ENCODE assay signal across 14 cellular contexts in the genomic region with DNA sequence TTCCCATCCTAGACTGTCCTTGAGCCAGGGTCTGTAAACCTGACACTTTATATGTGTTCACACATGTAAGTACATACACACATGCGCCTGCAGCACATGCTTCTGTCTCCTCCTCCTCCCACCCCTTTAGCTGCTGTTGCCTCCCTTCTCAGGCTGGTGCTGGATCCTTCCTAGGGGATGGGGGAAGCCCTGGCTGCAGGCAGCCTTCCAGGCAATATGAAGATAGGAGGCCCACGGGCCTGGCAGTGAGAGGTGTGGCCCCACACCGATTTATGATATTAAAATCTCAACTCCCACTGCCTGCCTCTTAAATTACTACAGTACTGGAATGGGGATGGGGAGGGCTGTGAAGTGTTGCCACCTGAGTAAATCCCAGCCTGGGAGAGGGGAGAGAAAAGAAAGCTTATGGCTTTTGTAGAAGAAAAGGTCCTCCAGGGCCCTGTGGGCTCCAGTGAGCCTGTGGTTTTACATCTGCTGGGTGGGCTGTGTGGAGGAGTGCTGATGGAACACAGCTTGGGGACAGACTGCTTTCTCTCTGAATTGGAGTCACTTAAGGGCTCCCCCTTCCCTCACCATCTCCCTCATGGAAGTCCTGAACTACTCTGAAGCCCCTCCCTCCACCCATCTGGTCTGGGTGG. TPM values are rescaled to one million over a fixed set of nuclear protein-coding genes. Genes with fewer than 3 reads are reported as not detected.
DNase-seq lines count a peak whose midpoint lies in the region; ATAC-seq and TF ChIP-seq lines count a peak whose summit lies in the region.
"Had no signal": no experiment of that assay in that cellular context is flagged by ENCODE, and none has a peak within 500 bp of the region (broad histone marks: within the 10 kb centered on the region; RNA-seq: fewer than 3 reads in every experiment).

No MANE protein-coding gene starts in this region.

- H3K9me2 ChIP-seq in SK-N-SH: no peaks in the 10 kb centered on the region

- no peaks in the 10 kb centered on the region for H4K20me1 ChIP-seq in SK-N-SH (ENCODE audit: insufficient read depth)

- intact Hi-C loops in spleen (cut with DNase I; ENCODE audit: low total_unique reads): no loop called here

- H3K36me3 ChIP-seq in SK-N-SH (replicated peaks in 1 of 2; ENCODE audit: control insufficient read depth in 1 of 2, insufficient read depth in 2 of 2, low read length in 1 of 2) (peaks cover 23 to 44% of the 10 kb centered on the region in 2 experiments), iPS-15b (ENCODE audit: control insufficient read depth, insufficient read depth, low read length) (peaks cover 12% of the 10 kb centered on the region), spleen (peaks cover 3 to 59% (median 47%) of the 10 kb centered on the region in 6 donors)

- H3K9me3 ChIP-seq in SK-N-SH (no peaks in the 10 kb centered on the region), iPS-15b (ENCODE audit: control insufficient read depth, insufficient read depth, low read length) (no peaks in the 10 kb centered on the region), spleen (no peaks in the 10 kb centered on the region)
- H3K9me3 ChIP-seq: neutrophil, stomach had no signal

- TF ChIP-seq POLR2A in spleen (IDR thresholded peaks at IDR 0.05): no peak

- no peak for ATAC-seq in SK-N-SH treated with all-trans-retinoic acid at 6 μM for 48 hours
- no peak for ATAC-seq in T-cell (replicated peaks in 1 of 4)
- no peak for ATAC-seq in HG03159 (IDR thresholded peaks at IDR 0.05; ENCODE audit: unreplicated experiment)

- H3K36me3 Mint-ChIP-seq in T-cell: peaks cover 38% of the 10 kb centered on the region

- H3K4me3 Mint-ChIP-seq in T-cell: peak overlapping the region in 2 of 3 donors; percentile 17 to 47
- H3K4me3 Mint-ChIP-seq: activated naive CD8-positive, alpha-beta T cell; central memory CD8-positive, alpha-beta T cell had no signal

- H3K27ac Mint-ChIP-seq in T-cell: peak overlapping the region in 1 of 2 donors; percentile 43
- H3K27ac Mint-ChIP-seq: activated naive CD8-positive, alpha-beta T cell had no signal

- peak overlapping the region; percentile 98 for H3K4me2 ChIP-seq in SK-N-SH

- no peak for TF ChIP-seq EP300 in SK-N-SH (IDR thresholded peaks at IDR 0.05; ENCODE audit: borderline replicate concordance in 1 of 2, low read depth in 1 of 2, low read length in 1 of 2)

- H3K9ac ChIP-seq in SK-N-SH (no peak overlapping the region), iPS-15b (ENCODE audit: low read depth, low read length) (no peak overlapping the region)

- CTCF ChIA-PET in SK-N-SH (lab: Yijun Ruan, JAX) (interaction anchor here (1.0 to 3.7 kb wide), 2 partner anchors 16 kb away, joined by 4 to 18 read pairs; no protein-coding TSS in a partner anchor), T-cell (lab: Charles Lee) (no interaction called here)

- peaks cover 28 to 35% (median 31%) of the 10 kb centered on the region in 3 donors for H3K4me1 Mint-ChIP-seq in T-cell

- no peaks in the 10 kb centered on the region for H3K9me3 Mint-ChIP-seq in T-cell
- H3K9me3 Mint-ChIP-seq: central memory CD8-positive, alpha-beta T cell had no signal

- H3K27me3 ChIP-seq in SK-N-SH (ENCODE audit: insufficient read depth): no peaks in the 10 kb centered on the region
- peaks cover 29% of the 10 kb centered on the region for H3K27me3 ChIP-seq in iPS-15b (ENCODE audit: control insufficient read depth, insufficient read depth, low read length)
- peaks cover 0 to 48% (median 42%) of the 10 kb centered on the region in 7 donors for H3K27me3 ChIP-seq in spleen (replicated peaks in 1 of 7)

- POLR2A ChIA-PET in SK-N-SH (lab: Yijun Ruan, JAX): no interaction called here
- POLR2A ChIA-PET in T-cell (lab: Charles Lee): no interaction called here

- H3F3A ChIP-seq in SK-N-SH (replicated peaks; ENCODE audit: insufficient read depth): peaks cover 22% of the 10 kb centered on the region

- no peak for TF ChIP-seq CTCF in SK-N-SH (IDR thresholded peaks at IDR 0.05)
- no peak for TF ChIP-seq CTCF in spleen (IDR thresholded peaks at IDR 0.05 in 8 of 11, conservative IDR thresholded peaks at IDR 0.05 in 3 of 11)

- H3K27me3 Mint-ChIP-seq in T-cell: peaks cover 29 to 39% of the 10 kb centered on the region in 2 donors

- whole genome bisulfite sequencing in SK-N-SH (ENCODE audit: low lambda C conversion rate): 81% methylated on average over 3 of the region's 3 CpGs
- WGBS in spleen, 5 donors: 71 to 91% (median 79%) methylated on average over 3 of the region's 3 CpGs

- no peak overlapping the region for H2AFZ ChIP-seq in SK-N-SH (ENCODE audit: low read depth)

- peaks cover 14 to 24% of the 10 kb centered on the region in 2 experiments; a peak in 3 of 4 replicates for H3K4me1 ChIP-seq in SK-N-SH (ENCODE audit: control insufficient read depth in 1 of 2, insufficient read depth in 2 of 2, low read depth in 1 of 2, low read length in 1 of 2)
- H3K4me1 ChIP-seq in iPS-15b (ENCODE audit: control insufficient read depth, insufficient read depth, low read length): peaks cover 9% of the 10 kb centered on the region
- peaks cover 8 to 62% (median 36%) of the 10 kb centered on the region in 6 donors for H3K4me1 ChIP-seq in spleen

- H3K27ac ChIP-seq in SK-N-SH (ENCODE audit: low read depth in 2 of 2, low read length in 1 of 2): no peak overlapping the region
- H3K27ac ChIP-seq in spleen: no peak overlapping the region
- H3K27ac ChIP-seq: neutrophil had no signal

- no peak overlapping the region; a peak in 1 of 4 replicates for H3K4me3 ChIP-seq in SK-N-SH (ENCODE audit: low read depth in 2 of 2, low read length in 1 of 2)
- peak overlapping the region; percentile 77 for H3K4me3 ChIP-seq in iPS-15b (ENCODE audit: low read depth, low read length)
- H3K4me3 ChIP-seq in spleen: no peak overlapping the region

- TF ChIP-seq RAD21 in SK-N-SH (IDR thresholded peaks at IDR 0.05; ENCODE audit: low read length): no peak

- peaks cover 53% of the 10 kb centered on the region for H3K79me2 ChIP-seq in SK-N-SH (ENCODE audit: insufficient read depth)

- DNase-seq in SK-N-SH (no peak), T-cell (no peak), spleen (peak; percentile 18), HuH-7 (ENCODE audit: low spot score) (no peak), GF-D8 (lab: John Stamatoyannopoulos, UW) (no peak)
- DNase-seq: activated CD8-positive, alpha-beta memory T cell treated with anti-CD3 and anti-CD28 coated beads, Interleukin-2, amount 50 U/mL, for 4 hours had no signal

TF ChIP-seq in SK-N-SH, 30 proteins besides CTCF, POLR2A, EP300 and RAD21 (continues in another document):
- TF ChIP-seq, protein P1, sequence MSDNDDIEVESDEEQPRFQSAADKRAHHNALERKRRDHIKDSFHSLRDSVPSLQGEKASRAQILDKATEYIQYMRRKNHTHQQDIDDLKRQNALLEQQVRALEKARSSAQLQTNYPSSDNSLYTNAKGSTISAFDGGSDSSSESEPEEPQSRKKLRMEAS (IDR thresholded peaks at IDR 0.05; ENCODE audit: low read depth): no peak
- no peak for TF ChIP-seq MXI1 (IDR thresholded peaks at IDR 0.05; ENCODE audit: low read depth, low read length)

TF ChIP-seq in SK-N-SH treated with all-trans-retinoic acid at 6 μM for 48 hours, 23 proteins besides CTCF, POLR2A, EP300 and RAD21 (continues in another document):
- TF ChIP-seq TOX (CRISPR knock-in tag; IDR thresholded peaks at IDR 0.05; ENCODE audit: borderline replicate concordance) (no peak), ZC3H10 (CRISPR knock-in tag; IDR thresholded peaks at IDR 0.05) (no peak), RARB (CRISPR knock-in tag; IDR thresholded peaks at IDR 0.05) (no peak), SNAI2 (CRISPR knock-in tag; IDR thresholded peaks at IDR 0.05) (no peak), ZNF565 (CRISPR knock-in tag; conservative IDR thresholded peaks at IDR 0.05; ENCODE audit: low read depth) (no peak)
- TF ChIP-seq, protein P2, sequence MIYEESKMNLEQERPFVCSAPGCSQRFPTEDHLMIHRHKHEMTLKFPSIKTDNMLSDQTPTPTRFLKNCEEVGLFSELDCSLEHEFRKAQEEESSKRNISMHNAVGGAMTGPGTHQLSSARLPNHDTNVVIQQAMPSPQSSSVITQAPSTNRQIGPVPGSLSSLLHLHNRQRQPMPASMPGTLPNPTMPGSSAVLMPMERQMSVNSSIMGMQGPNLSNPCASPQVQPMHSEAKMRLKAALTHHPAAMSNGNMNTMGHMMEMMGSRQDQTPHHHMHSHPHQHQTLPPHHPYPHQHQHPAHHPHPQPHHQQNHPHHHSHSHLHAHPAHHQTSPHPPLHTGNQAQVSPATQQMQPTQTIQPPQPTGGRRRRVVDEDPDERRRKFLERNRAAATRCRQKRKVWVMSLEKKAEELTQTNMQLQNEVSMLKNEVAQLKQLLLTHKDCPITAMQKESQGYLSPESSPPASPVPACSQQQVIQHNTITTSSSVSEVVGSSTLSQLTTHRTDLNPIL (CRISPR knock-in tag; IDR thresholded peaks at IDR 0.05; ENCODE audit: low read depth): no peak

RNA-seq across cellular contexts. Expression of a gene that starts 1.0 kb away (rescaled TPM):
- polyA plus RNA-seq in SK-N-SH (2012; rRNA removed) (8.7 and 12.5 TPM in 2 replicates), spleen (under 1 TPM in 2 of 3 donors, not detected in 1; 0.04 to 0.06 TPM)
- 4.5 and 6.2 TPM in 2 replicates for polyA plus RNA-seq in SK-N-SH (2012; cell fraction: cytosol; rRNA removed)
- 45.5 and 57.2 TPM in 2 replicates for polyA plus RNA-seq in SK-N-SH (2012; cell fraction: nucleus; rRNA removed)
- total RNA-seq in T-cell (1 to 10 TPM in 1 of 5 donors, under 1 TPM in 3, not detected in 1; 0.38 to 1.3 (median 0.60) TPM), spleen (under 1 TPM in 3 of 7 donors, not detected in 4; 0.10 to 0.52 (median 0.41) TPM)

RNA-seq across cellular contexts. Expression of a gene that starts 6.2 kb away (rescaled TPM):
- polyA plus RNA-seq in SK-N-SH (2012; rRNA removed): 127 and 158 TPM in 2 replicates
- polyA plus RNA-seq in SK-N-SH (2012; cell fraction: cytosol; rRNA removed): 112 and 145 TPM in 2 replicates
- polyA plus RNA-seq in SK-N-SH (2012; cell fraction: nucleus; rRNA removed): 67.3 and 101 TPM in 2 replicates
- 10 to 100 TPM; 34.7 to 42.5 (median 38.7) TPM for total RNA-seq in T-cell
- total RNA-seq in spleen: 10 to 100 TPM; 29.6 to 41.1 (median 34.5) TPM
- 10 to 100 TPM; 31.0 to 47.7 (median 41.4) TPM for polyA plus RNA-seq in spleen

RNA-seq across cellular contexts. Expression of a gene that starts 18.4 kb away (rescaled TPM):
- polyA plus RNA-seq in SK-N-SH (2012; rRNA removed) (2.5 and 3.0 TPM in 2 replicates), spleen (10 to 100 TPM; 21.5 to 51.7 (median 36.0) TPM)
- polyA plus RNA-seq in SK-N-SH (2012; cell fraction: cytosol; rRNA removed): 2.3 and 2.9 TPM in 2 replicates
- polyA plus RNA-seq in SK-N-SH (2012; cell fraction: nucleus; rRNA removed): 0.52 and 0.61 TPM in 2 replicates
- total RNA-seq in T-cell (not detected), spleen (10 to 100 TPM in 6 of 7 donors, 1 to 10 TPM in 1; 9.7 to 34.3 (median 27.0) TPM)

RNA-seq across cellular contexts. Expression of a gene that starts 19.1 kb away (rescaled TPM):
- 90.5 and 103 TPM in 2 replicates for polyA plus RNA-seq in SK-N-SH (2012; rRNA removed)
- polyA plus RNA-seq in SK-N-SH (2012; cell fraction: cytosol; rRNA removed): 91.5 and 93.2 TPM in 2 replicates
- 36.0 and 45.7 TPM in 2 replicates for polyA plus RNA-seq in SK-N-SH (2012; cell fraction: nucleus; rRNA removed)
- total RNA-seq in T-cell: 10 to 100 TPM in 4 of 5 donors, 1 to 10 TPM in 1; 7.9 to 32.4 (median 29.8) TPM
- 10 to 100 TPM; 30.0 to 62.0 (median 39.0) TPM for total RNA-seq in spleen
- polyA plus RNA-seq in spleen: 100 to 1,000 TPM in 1 of 3 donors, 10 to 100 TPM in 2; 65.6 to 126 (median 97.1) TPM

RNA-seq across cellular contexts. Expression of a gene that starts 19.2 kb away (rescaled TPM):
- polyA plus RNA-seq in SK-N-SH (2012; rRNA removed): 0.26 TPM in 1 of 2 replicates, not detected in the other
- 0.10 and 0.30 TPM in 2 replicates for polyA plus RNA-seq in SK-N-SH (2012; cell fraction: cytosol; rRNA removed)
- polyA plus RNA-seq in SK-N-SH (2012; cell fraction: nucleus; rRNA removed): 0.18 and 0.19 TPM in 2 replicates
- total RNA-seq in T-cell: not detected
- total RNA-seq in spleen: not detected
- polyA plus RNA-seq in spleen: under 1 TPM; 0.17 to 0.26 (median 0.24) TPM
- total RNA-seq: left lobe of liver had no signal

Comparison
In these comparisons a context has a peak if more than half of its experiments do, and no peak if none do; other contexts are left out.
1. RNA of a gene that starts 18.4 kb away (total RNA-seq): 9.7 to 34.3 TPM in spleen; not detected in T-cell; every median in the first group is over 4 times any median in the second.